35 cellular contexts compared by ENCODE assay signal in genomic region chr5:142767178-142767577, GRCh38.
"Had no signal": no experiment of that assay in that cellular context is flagged by ENCODE, and none has a peak within 500 bp of the region (broad histone marks: within the 10 kb centered on the region; RNA-seq: fewer than 3 reads in every experiment).

No MANE protein-coding gene starts in this region.

- H3K27ac ChIP-seq: ascending aorta, breast epithelium, VCaP had no signal

- H3K27ac Mint-ChIP-seq: activated B cell treated with CpG ODN at 0.5 μM for 24 hours; activated CD4-positive, alpha-beta memory T cell treated with anti-CD3 and anti-CD28 coated beads for 36 hours; activated CD4-positive, alpha-beta T cell treated with anti-CD3 and anti-CD28 coated beads, Interleukin-2, amount 10 ng/mL, durations not matched to agents 24 days and 14 days; activated CD8-positive, alpha-beta T cell treated with anti-CD3 and anti-CD28 coated beads for 36 hours; activated naive CD4-positive, alpha-beta T cell treated with anti-CD3 and anti-CD28 coated beads, Interleukin-2, amount 10 ng/mL, durations not matched to agents 7 days and 5 days; activated naive CD4-positive, alpha-beta T cell treated with anti-CD3 and anti-CD28 coated beads, Interleukin-2, amount 50 U/mL, for 24 hours; activated naive CD8-positive, alpha-beta T cell; activated naive CD8-positive, alpha-beta T cell treated with anti-CD3 and anti-CD28 coated beads, Interleukin-2, amount 10 ng/mL, durations not matched to agents 7 days and 5 days; activated naive CD8-positive, alpha-beta T cell treated with anti-CD3 and anti-CD28 coated beads, Interleukin-2, amount 50 U/mL, for 24 hours; activated T-cell treated with anti-CD3 and anti-CD28 coated beads, Interleukin-2, amount 50 U/mL, for 72 hours; activated T-helper 1 cell treated with anti-CD3 and anti-CD28 coated beads, Interleukin-12 subunit alpha, Interleukin-12 subunit beta, Interleukin-2, Interleukin-4 antibody, amounts not matched to agents 30 ng/mL and 10 ng/mL and 1 ng/mL, durations not matched to agents 14 hours and 24 hours and 36 hours; activated T-helper 17 cell treated with anti-CD3 and anti-CD28 coated beads, Interleukin-2, amount 50 U/mL, for 72 hours; T-helper 1 cell treated with Interleukin-12 subunit alpha and Interleukin-12 subunit beta and Interleukin-4 antibody, amounts not matched to agents 30 μg/mL and 1 μg/mL, for 36 hours; T-helper 2 cell treated with Interferon-gamma antibody and Interleukin-4, amounts not matched to agents 5 μg/mL and 100 μg/mL, for 36 hours had no signal

- H3K27me3 Mint-ChIP-seq: activated CD4-positive, alpha-beta memory T cell treated with anti-CD3 and anti-CD28 coated beads for 36 hours; activated CD8-positive, alpha-beta T cell treated with anti-CD3 and anti-CD28 coated beads for 36 hours; activated naive CD4-positive, alpha-beta T cell treated with anti-CD3 and anti-CD28 coated beads, Interleukin-2, amount 50 U/mL, for 24 hours; activated naive CD8-positive, alpha-beta T cell treated with anti-CD3 and anti-CD28 coated beads, Interleukin-2, amount 50 U/mL, for 24 hours; activated T-helper 17 cell treated with anti-CD3 and anti-CD28 coated beads, Interleukin-2, amount 50 U/mL, for 72 hours had no signal

- H3K4me3 ChIP-seq: ascending aorta, breast epithelium had no signal

- H3K9me3 Mint-ChIP-seq: activated B cell treated with CpG ODN at 0.5 μM for 24 hours; activated CD4-positive, alpha-beta memory T cell treated with anti-CD3 and anti-CD28 coated beads for 36 hours; activated CD4-positive, alpha-beta T cell treated with anti-CD3 and anti-CD28 coated beads, Interleukin-2, amount 10 ng/mL, durations not matched to agents 24 days and 14 days; activated CD8-positive, alpha-beta T cell treated with anti-CD3 and anti-CD28 coated beads for 36 hours; activated naive CD4-positive, alpha-beta T cell treated with anti-CD3 and anti-CD28 coated beads, Interleukin-2, amount 10 ng/mL, durations not matched to agents 7 days and 5 days; activated naive CD4-positive, alpha-beta T cell treated with anti-CD3 and anti-CD28 coated beads, Interleukin-2, amount 50 U/mL, for 24 hours; activated naive CD8-positive, alpha-beta T cell treated with anti-CD3 and anti-CD28 coated beads, Interleukin-2, amount 10 ng/mL, durations not matched to agents 7 days and 5 days; activated naive CD8-positive, alpha-beta T cell treated with anti-CD3 and anti-CD28 coated beads, Interleukin-2, amount 50 U/mL, for 24 hours; activated T-cell treated with anti-CD3 and anti-CD28 coated beads, Interleukin-2, amount 50 U/mL, for 4 hours; activated T-cell treated with anti-CD3 and anti-CD28 coated beads, Interleukin-2, amount 50 U/mL, for 72 hours; activated T-helper 1 cell treated with anti-CD3 and anti-CD28 coated beads, Interleukin-12 subunit alpha, Interleukin-12 subunit beta, Interleukin-2, Interleukin-4 antibody, amounts not matched to agents 30 ng/mL and 10 ng/mL and 1 ng/mL, durations not matched to agents 14 hours and 24 hours and 36 hours; activated T-helper 17 cell treated with anti-CD3 and anti-CD28 coated beads, Interleukin-2, amount 50 U/mL, for 72 hours; T-helper 1 cell treated with Interleukin-12 subunit alpha and Interleukin-12 subunit beta and Interleukin-4 antibody, amounts not matched to agents 30 μg/mL and 1 μg/mL, for 36 hours; T-helper 2 cell treated with Interferon-gamma antibody and Interleukin-4, amounts not matched to agents 5 μg/mL and 100 μg/mL, for 36 hours had no signal

- H3K9me3 ChIP-seq: ascending aorta, breast epithelium had no signal

- FAIRE-seq: TTC549 had no signal

- H3K36me3 ChIP-seq: ascending aorta, breast epithelium had no signal

- DNase-seq: activated B cell treated with CpG ODN at 0.5 μM for 24 hours; activated CD4-positive, alpha-beta memory T cell treated with anti-CD3 and anti-CD28 coated beads for 36 hours; activated CD4-positive, alpha-beta T cell treated with anti-CD3 and anti-CD28 coated beads for 4 hours; activated CD4-positive, alpha-beta T cell treated with anti-CD3 and anti-CD28 coated beads, Interleukin-2, amount 10 ng/mL, durations not matched to agents 24 days and 14 days; activated CD4-positive, alpha-beta T cell treated with anti-CD3 and anti-CD28 coated beads, Interleukin-2, amount 50 U/mL, for 1 hour; activated CD4-positive, alpha-beta T cell treated with anti-CD3 and anti-CD28 coated beads, Interleukin-2, amount 50 U/mL, for 4 hours; activated CD4-positive, CD25-positive, alpha-beta regulatory T cell treated with anti-CD3 and anti-CD28 coated beads, Interleukin-2, amount 50 U/mL, for 72 hours; activated CD8-positive, alpha-beta memory T cell treated with anti-CD3 and anti-CD28 coated beads, Interleukin-2, amount 50 U/mL, for 4 hours; activated CD8-positive, alpha-beta T cell treated with anti-CD3 and anti-CD28 coated beads for 36 hours; activated effector memory CD4-positive, alpha-beta T cell treated with anti-CD3 and anti-CD28 coated beads, Interleukin-2, amount 50 U/mL, for 16 hours; activated naive CD4-positive, alpha-beta T cell treated with anti-CD3 and anti-CD28 coated beads, Interleukin-2, amount 10 ng/mL, durations not matched to agents 7 days and 5 days; activated naive CD4-positive, alpha-beta T cell treated with Interleukin-2 at 50 U/mL for 16 hours; activated naive CD8-positive, alpha-beta T cell treated with anti-CD3 and anti-CD28 coated beads, Interleukin-2, amount 10 ng/mL, durations not matched to agents 7 days and 5 days; activated naive CD8-positive, alpha-beta T cell treated with anti-CD3 and anti-CD28 coated beads, Interleukin-2, amount 50 U/mL, for 24 hours; activated T-cell treated with anti-CD3 and anti-CD28 coated beads for 4 hours; activated T-cell treated with anti-CD3 and anti-CD28 coated beads, Interleukin-2, amount 50 U/mL, for 1 hour; activated T-cell treated with anti-CD3 and anti-CD28 coated beads, Interleukin-2, amount 50 U/mL, for 4 hours; activated T-cell treated with anti-CD3 and anti-CD28 coated beads, Interleukin-2, amount 50 U/mL, for 72 hours; amygdala; anterior cingulate cortex; central memory CD4-positive, alpha-beta T cell; T-helper 1 cell; T-helper 2 cell; T-helper 9 cell had no signal

- ATAC-seq: activated CD8-positive, alpha-beta T cell treated with anti-CD3 and anti-CD28 coated beads for 36 hours; activated naive CD8-positive, alpha-beta T cell treated with anti-CD3 and anti-CD28 coated beads, Interleukin-2, amount 50 U/mL, for 24 hours; activated T-cell treated with anti-CD3 and anti-CD28 coated beads, Interleukin-2, amount 50 U/mL, for 4 hours; activated T-cell treated with anti-CD3 and anti-CD28 coated beads, Interleukin-2, amount 50 U/mL, for 72 hours; activated T-helper 17 cell treated with anti-CD3 and anti-CD28 coated beads, Interleukin-2, amount 50 U/mL, for 72 hours had no signal

- H3K27me3 ChIP-seq: ascending aorta, breast epithelium had no signal

- H3K36me3 Mint-ChIP-seq: activated CD4-positive, alpha-beta memory T cell treated with anti-CD3 and anti-CD28 coated beads for 36 hours; activated naive CD4-positive, alpha-beta T cell treated with anti-CD3 and anti-CD28 coated beads, Interleukin-2, amount 10 ng/mL, durations not matched to agents 7 days and 5 days; activated naive CD4-positive, alpha-beta T cell treated with anti-CD3 and anti-CD28 coated beads, Interleukin-2, amount 50 U/mL, for 24 hours; activated naive CD8-positive, alpha-beta T cell; activated naive CD8-positive, alpha-beta T cell treated with anti-CD3 and anti-CD28 coated beads, Interleukin-2, amount 10 ng/mL, durations not matched to agents 7 days and 5 days; brain had no signal

- H3K4me3 Mint-ChIP-seq: activated B cell treated with CpG ODN at 0.5 μM for 24 hours; activated CD4-positive, alpha-beta memory T cell treated with anti-CD3 and anti-CD28 coated beads for 36 hours; activated CD4-positive, alpha-beta T cell treated with anti-CD3 and anti-CD28 coated beads, Interleukin-2, amount 10 ng/mL, durations not matched to agents 24 days and 14 days; activated CD8-positive, alpha-beta T cell treated with anti-CD3 and anti-CD28 coated beads for 36 hours; activated naive CD4-positive, alpha-beta T cell treated with anti-CD3 and anti-CD28 coated beads, Interleukin-2, amount 10 ng/mL, durations not matched to agents 7 days and 5 days; activated naive CD4-positive, alpha-beta T cell treated with anti-CD3 and anti-CD28 coated beads, Interleukin-2, amount 50 U/mL, for 24 hours; activated naive CD8-positive, alpha-beta T cell; activated naive CD8-positive, alpha-beta T cell treated with anti-CD3 and anti-CD28 coated beads, Interleukin-2, amount 10 ng/mL, durations not matched to agents 7 days and 5 days; activated naive CD8-positive, alpha-beta T cell treated with anti-CD3 and anti-CD28 coated beads, Interleukin-2, amount 50 U/mL, for 24 hours; activated T-cell treated with anti-CD3 and anti-CD28 coated beads, Interleukin-2, amount 50 U/mL, for 4 hours; activated T-cell treated with anti-CD3 and anti-CD28 coated beads, Interleukin-2, amount 50 U/mL, for 72 hours; activated T-helper 1 cell treated with anti-CD3 and anti-CD28 coated beads, Interleukin-12 subunit alpha, Interleukin-12 subunit beta, Interleukin-2, Interleukin-4 antibody, amounts not matched to agents 30 ng/mL and 10 ng/mL and 1 ng/mL, durations not matched to agents 14 hours and 24 hours and 36 hours; activated T-helper 17 cell treated with anti-CD3 and anti-CD28 coated beads, Interleukin-2, amount 50 U/mL, for 72 hours; T-helper 1 cell treated with Interleukin-12 subunit alpha and Interleukin-12 subunit beta and Interleukin-4 antibody, amounts not matched to agents 30 μg/mL and 1 μg/mL, for 36 hours; T-helper 2 cell treated with Interferon-gamma antibody and Interleukin-4, amounts not matched to agents 5 μg/mL and 100 μg/mL, for 36 hours had no signal
